ENCODE assay signal across 8 cellular contexts in the genomic region with DNA sequence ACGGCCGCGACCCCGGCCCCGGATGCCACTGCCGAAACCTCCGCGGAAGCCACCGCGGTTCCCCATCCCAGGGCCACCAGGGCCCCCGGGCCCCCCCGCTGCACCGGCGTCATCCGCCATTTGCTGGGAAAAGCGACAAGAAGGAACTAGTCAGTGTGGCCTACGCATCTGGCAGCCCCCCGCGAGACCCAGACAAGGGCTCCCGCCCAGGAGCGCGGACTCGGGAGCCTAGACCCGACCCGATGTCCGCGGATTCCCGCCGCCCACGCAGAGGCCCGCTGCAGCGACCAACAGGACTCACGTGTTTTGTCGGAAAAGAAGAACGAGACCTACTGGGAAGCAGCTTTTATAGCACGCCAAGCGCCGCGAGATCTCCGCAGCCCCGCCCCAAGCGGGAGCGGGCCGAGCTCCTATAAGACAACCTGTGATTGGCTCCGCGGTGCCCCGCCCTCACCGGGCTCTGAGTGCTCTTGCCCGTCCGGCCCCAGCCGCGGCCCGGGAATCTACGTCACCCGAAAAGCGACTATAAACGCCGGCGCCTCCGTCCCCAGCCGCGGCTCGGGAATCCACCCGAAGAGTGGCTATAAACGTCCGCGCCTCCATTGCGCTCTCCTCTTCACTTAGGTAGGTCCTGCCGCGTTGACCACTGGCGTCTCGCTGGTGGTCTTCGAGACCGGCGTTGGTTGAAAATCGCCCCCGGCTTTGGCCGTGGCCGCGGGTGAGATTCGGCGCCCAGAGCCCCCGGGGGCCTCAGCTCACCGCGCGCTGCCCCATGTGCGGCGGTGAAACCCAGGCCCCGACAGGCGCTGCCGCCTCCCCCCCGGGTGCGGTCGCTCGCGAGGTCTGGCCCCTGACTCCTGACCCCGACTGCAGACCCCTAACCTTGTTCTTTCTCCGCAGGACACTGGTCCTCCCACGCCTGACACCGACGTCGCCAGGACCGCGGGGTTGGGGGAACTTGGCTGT. TPM values are rescaled to one million over a fixed set of nuclear protein-coding genes. Genes with fewer than 3 reads are reported as not detected.
DNase-seq lines count a peak whose midpoint lies in the region; ATAC-seq, FAIRE-seq and TF ChIP-seq lines count a peak whose summit lies in the region.

A gene (minus strand): TSS at position 321 of the 966 bp plus-strand sequence. CDS start 201 bp downstream, at position 120.

- H3K9ac ChIP-seq in Loucy (ENCODE audit: low read depth, low read length, poor library complexity, severe bottlenecking) = peak within 1 kb of the TSS; percentile 93

- no peaks in the 10 kb centered on the region for H3K9me3 Mint-ChIP-seq in natural killer cell treated with Interleukin-12 subunit alpha and Interleukin-12 subunit beta and Interleukin-15 and Interleukin-18, amount 100 ng/mL, for 72 hours

- H3K36me3 Mint-ChIP-seq in natural killer cell treated with Interleukin-12 subunit alpha and Interleukin-12 subunit beta and Interleukin-15 and Interleukin-18, amount 100 ng/mL, for 72 hours = peaks cover 19% of the 10 kb centered on the region

- no peak for FAIRE-seq in H54 (lab: Jason Lieb, UNC)

- peak within 1 kb of the TSS; percentile 81; the same call in 1 of the 2 replicates for H2AFZ ChIP-seq in Loucy (ENCODE audit: low read length)

- peaks cover 16% of the 10 kb centered on the region; the same call in 1 of the 2 replicates for H3K36me3 ChIP-seq in Loucy (ENCODE audit: insufficient read depth, low read length)

- TF ChIP-seq CTCF in Loucy (conservative IDR thresholded peaks at IDR 0.05; ENCODE audit: low read length) = no peak; the same call in 1 of the 2 replicates
- TF ChIP-seq CTCF in fibroblast of mammary gland (conservative IDR thresholded peaks at IDR 0.05; ENCODE audit: control insufficient read depth, insufficient read depth, low read depth, low read length) = no peak

- peaks cover 6% of the 10 kb centered on the region for H3K4me1 ChIP-seq in Loucy (ENCODE audit: insufficient read depth, low read length, poor library complexity, severe bottlenecking)

- peaks cover 28 to 36% of the 10 kb centered on the region in 2 donors for H3K4me1 Mint-ChIP-seq in natural killer cell treated with Interleukin-12 subunit alpha and Interleukin-12 subunit beta and Interleukin-15 and Interleukin-18, amount 100 ng/mL, for 72 hours (ENCODE audit: low read depth in 2 of 2)

- H3K9me2 ChIP-seq in Loucy (replicated peaks; ENCODE audit: low read depth, low read length) = no peaks in the 10 kb centered on the region

- no peaks in the 10 kb centered on the region for H3K27me3 Mint-ChIP-seq in natural killer cell treated with Interleukin-12 subunit alpha and Interleukin-12 subunit beta and Interleukin-15 and Interleukin-18, amount 100 ng/mL, for 72 hours

- peaks cover 51% of the 10 kb centered on the region for H3K79me2 ChIP-seq in Loucy (ENCODE audit: insufficient read depth, low read length)

- peaks cover 9% of the 10 kb centered on the region for H3K27me3 ChIP-seq in Loucy (ENCODE audit: insufficient read depth, low read length, poor library complexity, severe bottlenecking)

- H3K4me3 Mint-ChIP-seq in natural killer cell treated with Interleukin-12 subunit alpha and Interleukin-12 subunit beta and Interleukin-15 and Interleukin-18, amount 100 ng/mL, for 72 hours = peak within 1 kb of the TSS; percentile 100

- H3K4me3 ChIP-seq in Loucy (ENCODE audit: low read length, poor library complexity, severe bottlenecking) (peak within 1 kb of the TSS; percentile 85), fibroblast of mammary gland (ENCODE audit: control insufficient read depth, low read depth, low read length) (peak within 1 kb of the TSS; percentile 95)

- DNase-seq in EH (ENCODE audit: low read depth) = peak; percentile 99
- peak; percentile 98 for DNase-seq in H54 (ENCODE audit: insufficient read length, low spot score)
- DNase-seq in activated T-helper 9 cell treated with anti-CD3 and anti-CD28 coated beads, Interleukin-2, amount 50 U/mL, for 16 hours (ENCODE audit: low read depth) = peak; percentile 98
- peak; percentile 98 for DNase-seq in fibroblast of mammary gland (ENCODE audit: low read depth)
- peak; percentile 99 for DNase-seq in natural killer cell treated with Interleukin-12 subunit alpha and Interleukin-12 subunit beta and Interleukin-15 and Interleukin-18, amount 100 ng/mL, for 72 hours (ENCODE audit: low spot score)
- DNase-seq in stimulated activated naive CD8-positive, alpha-beta T cell treated with anti-CD3 and anti-CD28 coated beads, Interleukin-15, Interleukin-2, amounts not matched to agents 100 U/mL and 50 U/mL, for 24 hours = peak; percentile 99

- H3K4me2 ChIP-seq in Loucy (ENCODE audit: low read depth, low read length, poor library complexity, severe bottlenecking) = peak within 1 kb of the TSS; percentile 79

- peaks cover 28% of the 10 kb centered on the region for H4K20me1 ChIP-seq in Loucy (ENCODE audit: insufficient read depth, low read length, poor library complexity, severe bottlenecking)

- peaks cover 9% of the 10 kb centered on the region; the same call in 1 of the 2 replicates for H3F3A ChIP-seq in Loucy (ENCODE audit: low read depth)

- no peaks in the 10 kb centered on the region for H3K9me3 ChIP-seq in Loucy (ENCODE audit: insufficient read depth, low read depth, low read length)

- H3K27ac Mint-ChIP-seq in natural killer cell treated with Interleukin-12 subunit alpha and Interleukin-12 subunit beta and Interleukin-15 and Interleukin-18, amount 100 ng/mL, for 72 hours = peak within 1 kb of the TSS; percentile 94 to 95

- peak; percentile 93 to 98 for ATAC-seq in natural killer cell treated with Interleukin-12 subunit alpha and Interleukin-12 subunit beta and Interleukin-15 and Interleukin-18, amount 100 ng/mL, for 72 hours
- peak; percentile 85 for ATAC-seq in stimulated activated naive CD8-positive, alpha-beta T cell treated with anti-CD3 and anti-CD28 coated beads, Interleukin-15, Interleukin-2, amounts not matched to agents 100 U/mL and 50 U/mL, for 24 hours

- peak; percentile 97 for TF ChIP-seq POLR2A in H54 (IDR thresholded peaks at IDR 0.05; ENCODE audit: low read depth, low read length)
- peak; percentile 99 for TF ChIP-seq POLR2A in Raji (IDR thresholded peaks at IDR 0.05; ENCODE audit: insufficient read depth, low read depth, low read length)

RNA-seq across cellular contexts. Expression of the gene that starts here (rescaled TPM):
- 1,000 to 10,000 TPM; 2,056 to 2,952 TPM for total RNA-seq in natural killer cell treated with Interleukin-12 subunit alpha and Interleukin-12 subunit beta and Interleukin-15 and Interleukin-18, amount 100 ng/mL, for 72 hours

Comparison
In these comparisons a context has a peak if more than half of its experiments do, and no peak if none do; other contexts are left out.
1. Peak in every context shown above with its lines: DNase-seq, ATAC-seq and H3K4me3 ChIP-seq.